ENCODE assay signal across 23 cellular contexts in the genomic region with DNA sequence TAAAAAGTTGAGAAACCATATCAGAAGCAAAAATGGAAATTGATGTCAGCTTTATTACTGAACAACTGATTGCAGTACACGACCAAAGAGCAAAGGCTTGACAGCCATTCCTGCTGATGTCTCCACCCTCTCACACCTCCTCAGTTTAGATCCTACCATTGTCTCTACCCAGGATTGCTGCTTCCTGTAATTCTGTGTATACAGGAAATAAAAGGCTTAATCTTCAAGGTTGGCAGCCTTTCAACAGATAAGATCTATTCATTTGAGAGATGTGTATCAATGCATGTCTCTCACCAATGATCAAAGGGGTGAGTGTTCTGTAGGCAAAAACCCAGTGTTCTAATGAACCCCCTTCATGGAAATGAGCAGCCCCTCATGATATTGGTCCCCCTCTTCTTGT. TPM values are rescaled to one million over a fixed set of nuclear protein-coding genes. Genes with fewer than 3 reads are reported as not detected.
A peak's percentile ranks its signal among the peaks of the same experiment; 100 is the strongest.
DNase-seq lines count a peak whose midpoint lies in the region; ATAC-seq and TF ChIP-seq lines count a peak whose summit lies in the region.
"Had no signal": no experiment of that assay in that cellular context is flagged by ENCODE, and none has a peak within 500 bp of the region (broad histone marks: within the 10 kb centered on the region; RNA-seq: fewer than 3 reads in every experiment).

No MANE protein-coding gene starts in this region.

- H3K9me3 ChIP-seq in A673 (ENCODE audit: low read depth, low read length, poor library complexity, severe bottlenecking), result no peaks in the 10 kb centered on the region
- H3K9me3 ChIP-seq in mucosa of descending colon, result no peaks in the 10 kb centered on the region
- H3K9me3 ChIP-seq: A549, BE2C, SJSA1 had no signal

- DNase-seq in A673 (ENCODE audit: low spot score), result peak; percentile 78
- DNase-seq in DMS53 (lab: John Stamatoyannopoulos, UW), result peak; percentile 68
- DNase-seq in mucosa of descending colon, result peak in 1 of 3 donors; percentile 34
- no peak for DNase-seq in glutamatergic neuron
- DNase-seq: BE2C, IMR-90, Karpas-422, MV-4-11, NCI-H1105 treated with DMSO at 0.1 percent for 48 hours, NCI-H187, NCI-H524, NCI-H82, OCI-M1 had no signal

- H3K4me3 Mint-ChIP-seq in glutamatergic neuron (ENCODE audit: unreplicated experiment), result no peak overlapping the region

- H3K36me3 ChIP-seq in A673 (ENCODE audit: insufficient read depth, low read length, poor library complexity, severe bottlenecking) (no peaks in the 10 kb centered on the region), mucosa of descending colon (ENCODE audit: low read depth) (no peaks in the 10 kb centered on the region)
- H3K36me3 ChIP-seq: BE2C, SJSA1 had no signal

- no peak overlapping the region for H3K4me3 ChIP-seq in A673 (ENCODE audit: low read depth, low read length, poor library complexity, severe bottlenecking)
- no peak overlapping the region for H3K4me3 ChIP-seq in mucosa of descending colon
- H3K4me3 ChIP-seq: A549, SJSA1 had no signal

- H3K4me1 ChIP-seq in A673 (ENCODE audit: insufficient read depth, low read length, poor library complexity, severe bottlenecking) (peaks cover 18% of the 10 kb centered on the region), mucosa of descending colon (ENCODE audit: low read depth) (peaks cover 3% of the 10 kb centered on the region)
- H3K4me1 ChIP-seq: A549, BE2C, SJSA1 had no signal

- H3K27ac ChIP-seq in A673 (ENCODE audit: low read depth, low read length, poor library complexity, severe bottlenecking) (no peak overlapping the region), VCaP (peak overlapping the region; percentile 20)
- H3K27ac ChIP-seq: A549, SJSA1 had no signal

- intact Hi-C loops in A673 (cut with micrococcal nuclease; ENCODE audit: unreplicated experiment) (no loop called here), mucosa of descending colon (cut with DNase I, micrococcal nuclease) (no loop called here)

- POLR2A ChIA-PET in A673 (lab: Charles Lee; ENCODE audit: low non-redundant PET), result no interaction called here

- no peak overlapping the region for H3K27ac Mint-ChIP-seq in glutamatergic neuron (ENCODE audit: unreplicated experiment)

- no TSS peak for BruUV-seq in A673 (replicated peaks; lab: Mats Ljungman, UMichigan)

- H3K36me3 Mint-ChIP-seq in glutamatergic neuron (ENCODE audit: unreplicated experiment), result no peaks in the 10 kb centered on the region

- no peaks in the 10 kb centered on the region for H3K4me1 Mint-ChIP-seq in glutamatergic neuron (ENCODE audit: low read depth, unreplicated experiment)

- no peaks in the 10 kb centered on the region for H3K27me3 ChIP-seq in A673 (replicated peaks; ENCODE audit: insufficient read depth, low read depth, low read length, poor library complexity)
- H3K27me3 ChIP-seq: SJSA1 had no signal

- no peaks in the 10 kb centered on the region for H3K9me3 Mint-ChIP-seq in glutamatergic neuron (ENCODE audit: unreplicated experiment)

- TF ChIP-seq CTCF in A673 (conservative IDR thresholded peaks at IDR 0.05; ENCODE audit: low read depth, low read length) (no peak), VCaP (conservative IDR thresholded peaks at IDR 0.05) (no peak), mucosa of descending colon (IDR thresholded peaks at IDR 0.05) (no peak), glutamatergic neuron (IDR thresholded peaks at IDR 0.05; ENCODE audit: partially characterized antibody, unreplicated experiment) (no peak)

- CTCF ChIA-PET in A673 (lab: Charles Lee), result no interaction called here

- peak; percentile 98 for ATAC-seq in mucosa of descending colon
- ATAC-seq in GM21390 (IDR thresholded peaks at IDR 0.05; ENCODE audit: unreplicated experiment), result no peak
- no peak for ATAC-seq in GM21825 (IDR thresholded peaks at IDR 0.05; ENCODE audit: unreplicated experiment)
- ATAC-seq: A549, HCT116, Right ventricle myocardium inferior had no signal

- no peaks in the 10 kb centered on the region for H3K27me3 Mint-ChIP-seq in glutamatergic neuron (ENCODE audit: unreplicated experiment)

RNA-seq across cellular contexts. Expression of gene SLCO1C1, which starts 27.0 kb away (rescaled TPM):
- total RNA-seq in A673 (2021) (1.5 TPM in 1 of 2 replicates, not detected in the other), mucosa of descending colon (1 to 10 TPM; 1.6 to 2.4 (median 2.1) TPM), glutamatergic neuron (ENCODE audit: unreplicated experiment) (not detected)
- total RNA-seq: G401; IMR-90; M059J; SJSA1; T-helper 1 cell treated with Interleukin-12 subunit alpha and Interleukin-12 subunit beta and Interleukin-4 antibody, amounts not matched to agents 30 ng/mL and 1 ng/mL, for 36 hours had no signal
